ENCODE assay signal across 18 cellular contexts in the genomic region with DNA sequence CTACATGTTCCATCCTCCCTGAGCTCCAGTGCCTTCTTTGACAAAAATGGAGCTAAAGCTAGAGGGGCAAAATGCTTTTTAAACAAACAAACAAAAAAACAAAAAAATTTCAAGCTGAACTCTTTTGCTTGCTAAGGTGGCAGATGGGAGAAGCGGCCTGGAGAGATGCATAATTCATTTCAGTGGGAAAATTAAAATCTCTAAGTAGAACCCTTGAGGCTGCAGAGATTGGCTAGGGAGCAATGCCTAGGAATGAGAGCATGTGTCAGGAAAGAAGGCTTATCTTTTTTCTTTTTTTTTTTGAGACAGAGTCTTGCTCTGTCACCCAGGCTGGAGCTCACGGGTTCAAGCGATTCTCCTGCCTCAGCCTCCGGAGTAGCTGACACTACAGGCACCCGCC.
"Had no signal": no experiment of that assay in that cellular context is flagged by ENCODE, and none has a peak within 500 bp of the region (broad histone marks: within the 10 kb centered on the region; RNA-seq: fewer than 3 reads in every experiment).

No MANE protein-coding gene starts in this region.

- H3K27me3 ChIP-seq: ascending aorta, esophagus muscularis mucosa, pancreas, sigmoid colon, spleen, testis had no signal

- H3K4me1 Mint-ChIP-seq: activated naive CD4-positive, alpha-beta T cell treated with anti-CD3 and anti-CD28 coated beads, Interleukin-2, amount 50 U/mL, for 24 hours; naive B cell had no signal

- H3K4me1 ChIP-seq: ascending aorta, pancreas, spleen, testis had no signal

- H3K27ac Mint-ChIP-seq: activated naive CD4-positive, alpha-beta T cell treated with anti-CD3 and anti-CD28 coated beads, Interleukin-2, amount 50 U/mL, for 24 hours; dendritic cell treated with granulocyte-macrophage colony-stimulating factor and Interleukin-4, amounts not matched to agents 40 ng/mL and 50 ng/mL, for 4 days; stimulated activated memory B cell treated with anti-CD40 and anti-IgM and Interleukin-4, amounts not matched to agents 10 μg/mL and 1 μg/mL and 100 μg/mL, for 72 hours had no signal

- H3K4me3 Mint-ChIP-seq: activated naive CD4-positive, alpha-beta T cell treated with anti-CD3 and anti-CD28 coated beads, Interleukin-2, amount 50 U/mL, for 24 hours; dendritic cell treated with granulocyte-macrophage colony-stimulating factor and Interleukin-4, amounts not matched to agents 40 ng/mL and 50 ng/mL, for 4 days; naive B cell; stimulated activated memory B cell treated with anti-CD40 and anti-IgM and Interleukin-4, amounts not matched to agents 10 μg/mL and 1 μg/mL and 100 μg/mL, for 72 hours had no signal

- H3K36me3 Mint-ChIP-seq: activated naive CD4-positive, alpha-beta T cell treated with anti-CD3 and anti-CD28 coated beads, Interleukin-2, amount 50 U/mL, for 24 hours; naive B cell; stimulated activated memory B cell treated with anti-CD40 and anti-IgM and Interleukin-4, amounts not matched to agents 10 μg/mL and 1 μg/mL and 100 μg/mL, for 72 hours had no signal

- H3K36me3 ChIP-seq: ascending aorta, esophagus muscularis mucosa, pancreas, sigmoid colon, spleen, WERI-Rb-1 had no signal

- H3K4me3 ChIP-seq: ascending aorta, esophagus muscularis mucosa, mucosa of descending colon, pancreas, sigmoid colon, spleen, testis had no signal

- H3K27ac ChIP-seq: pancreas, spleen, WERI-Rb-1 had no signal

- H3K9me3 ChIP-seq: ascending aorta, esophagus muscularis mucosa, mucosa of descending colon, pancreas, sigmoid colon, spleen, testis had no signal

- H3K27me3 Mint-ChIP-seq: activated naive CD4-positive, alpha-beta T cell treated with anti-CD3 and anti-CD28 coated beads, Interleukin-2, amount 50 U/mL, for 24 hours; dendritic cell treated with granulocyte-macrophage colony-stimulating factor and Interleukin-4, amounts not matched to agents 40 ng/mL and 50 ng/mL, for 4 days; naive B cell; stimulated activated memory B cell treated with anti-CD40 and anti-IgM and Interleukin-4, amounts not matched to agents 10 μg/mL and 1 μg/mL and 100 μg/mL, for 72 hours had no signal

- ATAC-seq: left ventricle myocardium superior; mucosa of descending colon; pancreas; stimulated activated memory B cell treated with anti-CD40 and anti-IgM and Interleukin-4, amounts not matched to agents 10 μg/mL and 1 μg/mL and 100 μg/mL, for 72 hours had no signal

- H3K9me3 Mint-ChIP-seq: activated naive CD4-positive, alpha-beta T cell treated with anti-CD3 and anti-CD28 coated beads, Interleukin-2, amount 50 U/mL, for 24 hours; dendritic cell treated with granulocyte-macrophage colony-stimulating factor and Interleukin-4, amounts not matched to agents 40 ng/mL and 50 ng/mL, for 4 days; stimulated activated memory B cell treated with anti-CD40 and anti-IgM and Interleukin-4, amounts not matched to agents 10 μg/mL and 1 μg/mL and 100 μg/mL, for 72 hours had no signal

- DNase-seq: activated CD4-positive, alpha-beta T cell treated with anti-CD3 and anti-CD28 coated beads for 1 hour; activated CD4-positive, alpha-beta T cell treated with anti-CD3 and anti-CD28 coated beads, Interleukin-2, amount 50 U/mL, for 48 hours; activated gamma-delta T cell; effector memory CD4-positive, alpha-beta T cell; left ventricle myocardium superior; mucosa of descending colon; naive B cell; pancreas; sigmoid colon; stimulated activated CD4-positive, alpha-beta T cell treated with anti-CD3 and anti-CD28 coated beads, Interleukin-4, amount 100 ng/mL, for 4 hours; testis; WERI-Rb-1 had no signal
